In genomic region chr2:55839182-55839819, GRCh38 we compare ENCODE assay signal across 1 cellular context.
TF ChIP-seq lines count a peak whose summit lies in the region.

No MANE protein-coding gene starts in this region.

TF ChIP-seq in HepG2, 621 proteins besides CTCF, POLR2A, EP300 and RAD21 (continued from another document and continues in another):
- TF ChIP-seq GPBP1L1 (CRISPR knock-in tag; IDR thresholded peaks at IDR 0.05) (no peak), JUND (CRISPR knock-in tag; IDR thresholded peaks at IDR 0.05) (no peak), ATAD3A (CRISPR knock-in tag; IDR thresholded peaks at IDR 0.05) (no peak), ZNF660 (CRISPR knock-in tag; IDR thresholded peaks at IDR 0.05; ENCODE audit: borderline replicate concordance, low read depth) (no peak), FIP1L1 (IDR thresholded peaks at IDR 0.05; ENCODE audit: borderline replicate concordance, insufficient read depth, low read depth, low read length) (no peak), ZNF672 (CRISPR knock-in tag; IDR thresholded peaks at IDR 0.05) (no peak), ZNF281 (CRISPR knock-in tag; IDR thresholded peaks at IDR 0.05; ENCODE audit: borderline replicate concordance) (peak; percentile 100), THAP11 (CRISPR knock-in tag; IDR thresholded peaks at IDR 0.05) (peak; percentile 70), NAIF1 (CRISPR knock-in tag; IDR thresholded peaks at IDR 0.05; ENCODE audit: borderline replicate concordance) (no peak), MTF2 (CRISPR knock-in tag; IDR thresholded peaks at IDR 0.05; ENCODE audit: borderline replicate concordance) (no peak), NCOA5 (CRISPR knock-in tag; IDR thresholded peaks at IDR 0.05) (no peak), JDP2 (CRISPR knock-in tag; IDR thresholded peaks at IDR 0.05; ENCODE audit: borderline replicate concordance) (no peak), RAD51 (IDR thresholded peaks at IDR 0.05; ENCODE audit: borderline replicate concordance) (no peak), KDM2A (CRISPR knock-in tag; IDR thresholded peaks at IDR 0.05; ENCODE audit: borderline replicate concordance, low read depth) (no peak), MAFK (conservative IDR thresholded peaks at IDR 0.05 in 1 of 2, IDR thresholded peaks at IDR 0.05 in 1 of 2; ENCODE audit: low read length in 2 of 2) (peak in 1 of 2 experiments; percentile 33; a peak in 1 of 4 replicates), MLX (CRISPR knock-in tag; IDR thresholded peaks at IDR 0.05) (0 out of 2 replicates have a peak, but pooled peaks have one; percentile 24), ZNF543 (CRISPR knock-in tag; IDR thresholded peaks at IDR 0.05) (no peak), ZKSCAN8 (CRISPR knock-in tag; IDR thresholded peaks at IDR 0.05; ENCODE audit: borderline replicate concordance) (peak; percentile 62; the same call in 1 of the 2 replicates), ZFY (CRISPR knock-in tag; IDR thresholded peaks at IDR 0.05) (no peak), TERF1 (CRISPR knock-in tag; IDR thresholded peaks at IDR 0.05) (no peak), E2F1 (CRISPR knock-in tag; IDR thresholded peaks at IDR 0.05) (no peak), IKZF5 (CRISPR knock-in tag; IDR thresholded peaks at IDR 0.05) (peak; percentile 69; the same call in 1 of the 2 replicates), ZBTB44 (CRISPR knock-in tag; IDR thresholded peaks at IDR 0.05) (no peak), ZBTB4 (CRISPR knock-in tag; IDR thresholded peaks at IDR 0.05; ENCODE audit: borderline replicate concordance) (no peak), TAF1 (CRISPR knock-in tag; IDR thresholded peaks at IDR 0.05) (no peak), ZNF235 (CRISPR knock-in tag; IDR thresholded peaks at IDR 0.05; ENCODE audit: borderline replicate concordance) (no peak), KDM6A (CRISPR knock-in tag; IDR thresholded peaks at IDR 0.05; ENCODE audit: low read depth) (peak; percentile 93), POLR2AphosphoS5 (IDR thresholded peaks at IDR 0.05; ENCODE audit: low read depth, low read length) (no peak), ZNF282 (IDR thresholded peaks at IDR 0.05; ENCODE audit: partially characterized antibody) (no peak), KAT7 (CRISPR knock-in tag; IDR thresholded peaks at IDR 0.05; ENCODE audit: borderline replicate concordance) (no peak), ZNF207 (IDR thresholded peaks at IDR 0.05; ENCODE audit: borderline replicate concordance) (no peak), ZFP41 (CRISPR knock-in tag; IDR thresholded peaks at IDR 0.05; ENCODE audit: borderline replicate concordance) (no peak), PTBP1 (IDR thresholded peaks at IDR 0.05; ENCODE audit: low read depth, low read length, poor library complexity, severe bottlenecking) (no peak), ARID5B (CRISPR knock-in tag; IDR thresholded peaks at IDR 0.05) (peak; percentile 97), SATB2 (CRISPR knock-in tag; IDR thresholded peaks at IDR 0.05) (no peak), SOX13 (IDR thresholded peaks at IDR 0.05) (peak; percentile 49), SOX13 (CRISPR knock-in tag; conservative IDR thresholded peaks at IDR 0.05 in 1 of 2, IDR thresholded peaks at IDR 0.05 in 1 of 2) (peak in 1 of 2 experiments; percentile 90; a peak in 2 of 4 replicates), HIC2 (CRISPR knock-in tag; IDR thresholded peaks at IDR 0.05; ENCODE audit: low read depth) (peak; percentile 41; the same call in 1 of the 2 replicates), CEBPG (CRISPR knock-in tag; IDR thresholded peaks at IDR 0.05) (peak; percentile 75), ZKSCAN1 (IDR thresholded peaks at IDR 0.05; ENCODE audit: low read length) (no peak), TEAD2 (CRISPR knock-in tag; IDR thresholded peaks at IDR 0.05) (no peak), CENPX (CRISPR knock-in tag; IDR thresholded peaks at IDR 0.05) (no peak), MYNN (CRISPR knock-in tag; IDR thresholded peaks at IDR 0.05; ENCODE audit: low read depth) (no peak)
